1 cellular context compared by ENCODE assay signal in the genomic region with DNA sequence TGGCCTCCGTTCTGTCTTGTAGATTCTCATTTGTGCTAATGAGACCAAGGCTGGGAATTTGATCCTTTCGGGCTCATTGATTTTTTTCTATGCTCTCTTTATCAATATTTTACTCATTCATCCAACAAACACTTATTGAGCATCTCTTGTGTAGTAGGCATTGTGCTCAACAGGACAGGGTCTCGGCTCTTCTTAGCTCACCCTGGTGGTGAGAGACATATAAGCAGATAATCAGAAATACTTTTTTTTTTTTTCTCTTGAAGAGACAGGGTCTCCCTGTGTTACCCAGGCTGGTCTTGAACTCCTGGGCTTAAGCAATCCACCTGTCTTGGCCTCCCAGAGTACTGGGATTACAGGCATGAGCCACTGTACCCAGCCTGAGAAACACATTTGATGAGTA.
TF ChIP-seq lines count a peak whose summit lies in the region.

No MANE protein-coding gene starts in this region.

TF ChIP-seq in WTC11, 78 proteins besides CTCF, POLR2A, EP300 and RAD21 (continued from another document):
- no peak for TF ChIP-seq FOXK1 (CRISPR knock-in tag; IDR thresholded peaks at IDR 0.05)
- TF ChIP-seq, protein P1, sequence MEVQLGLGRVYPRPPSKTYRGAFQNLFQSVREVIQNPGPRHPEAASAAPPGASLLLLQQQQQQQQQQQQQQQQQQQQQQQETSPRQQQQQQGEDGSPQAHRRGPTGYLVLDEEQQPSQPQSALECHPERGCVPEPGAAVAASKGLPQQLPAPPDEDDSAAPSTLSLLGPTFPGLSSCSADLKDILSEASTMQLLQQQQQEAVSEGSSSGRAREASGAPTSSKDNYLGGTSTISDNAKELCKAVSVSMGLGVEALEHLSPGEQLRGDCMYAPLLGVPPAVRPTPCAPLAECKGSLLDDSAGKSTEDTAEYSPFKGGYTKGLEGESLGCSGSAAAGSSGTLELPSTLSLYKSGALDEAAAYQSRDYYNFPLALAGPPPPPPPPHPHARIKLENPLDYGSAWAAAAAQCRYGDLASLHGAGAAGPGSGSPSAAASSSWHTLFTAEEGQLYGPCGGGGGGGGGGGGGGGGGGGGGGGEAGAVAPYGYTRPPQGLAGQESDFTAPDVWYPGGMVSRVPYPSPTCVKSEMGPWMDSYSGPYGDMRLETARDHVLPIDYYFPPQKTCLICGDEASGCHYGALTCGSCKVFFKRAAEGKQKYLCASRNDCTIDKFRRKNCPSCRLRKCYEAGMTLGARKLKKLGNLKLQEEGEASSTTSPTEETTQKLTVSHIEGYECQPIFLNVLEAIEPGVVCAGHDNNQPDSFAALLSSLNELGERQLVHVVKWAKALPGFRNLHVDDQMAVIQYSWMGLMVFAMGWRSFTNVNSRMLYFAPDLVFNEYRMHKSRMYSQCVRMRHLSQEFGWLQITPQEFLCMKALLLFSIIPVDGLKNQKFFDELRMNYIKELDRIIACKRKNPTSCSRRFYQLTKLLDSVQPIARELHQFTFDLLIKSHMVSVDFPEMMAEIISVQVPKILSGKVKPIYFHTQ (CRISPR knock-in tag; IDR thresholded peaks at IDR 0.05) = no peak
- TF ChIP-seq NFYB (CRISPR knock-in tag; conservative IDR thresholded peaks at IDR 0.05; ENCODE audit: low read depth) = no peak
- TF ChIP-seq ZNF232 (CRISPR knock-in tag; IDR thresholded peaks at IDR 0.05) = no peak
- TF ChIP-seq RELA (CRISPR knock-in tag; IDR thresholded peaks at IDR 0.05; ENCODE audit: borderline replicate concordance) = no peak
- no peak for TF ChIP-seq ATF1 (CRISPR knock-in tag; IDR thresholded peaks at IDR 0.05)
- TF ChIP-seq, protein P2, sequence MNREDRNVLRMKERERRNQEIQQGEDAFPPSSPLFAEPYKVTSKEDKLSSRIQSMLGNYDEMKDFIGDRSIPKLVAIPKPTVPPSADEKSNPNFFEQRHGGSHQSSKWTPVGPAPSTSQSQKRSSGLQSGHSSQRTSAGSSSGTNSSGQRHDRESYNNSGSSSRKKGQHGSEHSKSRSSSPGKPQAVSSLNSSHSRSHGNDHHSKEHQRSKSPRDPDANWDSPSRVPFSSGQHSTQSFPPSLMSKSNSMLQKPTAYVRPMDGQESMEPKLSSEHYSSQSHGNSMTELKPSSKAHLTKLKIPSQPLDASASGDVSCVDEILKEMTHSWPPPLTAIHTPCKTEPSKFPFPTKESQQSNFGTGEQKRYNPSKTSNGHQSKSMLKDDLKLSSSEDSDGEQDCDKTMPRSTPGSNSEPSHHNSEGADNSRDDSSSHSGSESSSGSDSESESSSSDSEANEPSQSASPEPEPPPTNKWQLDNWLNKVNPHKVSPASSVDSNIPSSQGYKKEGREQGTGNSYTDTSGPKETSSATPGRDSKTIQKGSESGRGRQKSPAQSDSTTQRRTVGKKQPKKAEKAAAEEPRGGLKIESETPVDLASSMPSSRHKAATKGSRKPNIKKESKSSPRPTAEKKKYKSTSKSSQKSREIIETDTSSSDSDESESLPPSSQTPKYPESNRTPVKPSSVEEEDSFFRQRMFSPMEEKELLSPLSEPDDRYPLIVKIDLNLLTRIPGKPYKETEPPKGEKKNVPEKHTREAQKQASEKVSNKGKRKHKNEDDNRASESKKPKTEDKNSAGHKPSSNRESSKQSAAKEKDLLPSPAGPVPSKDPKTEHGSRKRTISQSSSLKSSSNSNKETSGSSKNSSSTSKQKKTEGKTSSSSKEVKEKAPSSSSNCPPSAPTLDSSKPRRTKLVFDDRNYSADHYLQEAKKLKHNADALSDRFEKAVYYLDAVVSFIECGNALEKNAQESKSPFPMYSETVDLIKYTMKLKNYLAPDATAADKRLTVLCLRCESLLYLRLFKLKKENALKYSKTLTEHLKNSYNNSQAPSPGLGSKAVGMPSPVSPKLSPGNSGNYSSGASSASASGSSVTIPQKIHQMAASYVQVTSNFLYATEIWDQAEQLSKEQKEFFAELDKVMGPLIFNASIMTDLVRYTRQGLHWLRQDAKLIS (CRISPR knock-in tag; IDR thresholded peaks at IDR 0.05; ENCODE audit: borderline replicate concordance) = no peak
- no peak for TF ChIP-seq E2F5 (CRISPR knock-in tag; IDR thresholded peaks at IDR 0.05)
- TF ChIP-seq, protein P3, sequence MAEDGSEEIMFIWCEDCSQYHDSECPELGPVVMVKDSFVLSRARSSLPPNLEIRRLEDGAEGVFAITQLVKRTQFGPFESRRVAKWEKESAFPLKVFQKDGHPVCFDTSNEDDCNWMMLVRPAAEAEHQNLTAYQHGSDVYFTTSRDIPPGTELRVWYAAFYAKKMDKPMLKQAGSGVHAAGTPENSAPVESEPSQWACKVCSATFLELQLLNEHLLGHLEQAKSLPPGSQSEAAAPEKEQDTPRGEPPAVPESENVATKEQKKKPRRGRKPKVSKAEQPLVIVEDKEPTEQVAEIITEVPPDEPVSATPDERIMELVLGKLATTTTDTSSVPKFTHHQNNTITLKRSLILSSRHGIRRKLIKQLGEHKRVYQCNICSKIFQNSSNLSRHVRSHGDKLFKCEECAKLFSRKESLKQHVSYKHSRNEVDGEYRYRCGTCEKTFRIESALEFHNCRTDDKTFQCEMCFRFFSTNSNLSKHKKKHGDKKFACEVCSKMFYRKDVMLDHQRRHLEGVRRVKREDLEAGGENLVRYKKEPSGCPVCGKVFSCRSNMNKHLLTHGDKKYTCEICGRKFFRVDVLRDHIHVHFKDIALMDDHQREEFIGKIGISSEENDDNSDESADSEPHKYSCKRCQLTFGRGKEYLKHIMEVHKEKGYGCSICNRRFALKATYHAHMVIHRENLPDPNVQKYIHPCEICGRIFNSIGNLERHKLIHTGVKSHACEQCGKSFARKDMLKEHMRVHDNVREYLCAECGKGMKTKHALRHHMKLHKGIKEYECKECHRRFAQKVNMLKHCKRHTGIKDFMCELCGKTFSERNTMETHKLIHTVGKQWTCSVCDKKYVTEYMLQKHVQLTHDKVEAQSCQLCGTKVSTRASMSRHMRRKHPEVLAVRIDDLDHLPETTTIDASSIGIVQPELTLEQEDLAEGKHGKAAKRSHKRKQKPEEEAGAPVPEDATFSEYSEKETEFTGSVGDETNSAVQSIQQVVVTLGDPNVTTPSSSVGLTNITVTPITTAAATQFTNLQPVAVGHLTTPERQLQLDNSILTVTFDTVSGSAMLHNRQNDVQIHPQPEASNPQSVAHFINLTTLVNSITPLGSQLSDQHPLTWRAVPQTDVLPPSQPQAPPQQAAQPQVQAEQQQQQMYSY (CRISPR knock-in tag; IDR thresholded peaks at IDR 0.05) = no peak
- TF ChIP-seq ETV6 (CRISPR knock-in tag; IDR thresholded peaks at IDR 0.05) = no peak
- TF ChIP-seq ESRRA (CRISPR knock-in tag; IDR thresholded peaks at IDR 0.05; ENCODE audit: borderline replicate concordance) = no peak
- no peak for TF ChIP-seq TEAD4 (CRISPR knock-in tag; IDR thresholded peaks at IDR 0.05)
TF ChIP-seq in WTC11: peak in this region for 0.
